25 cellular contexts compared by ENCODE assay signal in the genomic region with DNA sequence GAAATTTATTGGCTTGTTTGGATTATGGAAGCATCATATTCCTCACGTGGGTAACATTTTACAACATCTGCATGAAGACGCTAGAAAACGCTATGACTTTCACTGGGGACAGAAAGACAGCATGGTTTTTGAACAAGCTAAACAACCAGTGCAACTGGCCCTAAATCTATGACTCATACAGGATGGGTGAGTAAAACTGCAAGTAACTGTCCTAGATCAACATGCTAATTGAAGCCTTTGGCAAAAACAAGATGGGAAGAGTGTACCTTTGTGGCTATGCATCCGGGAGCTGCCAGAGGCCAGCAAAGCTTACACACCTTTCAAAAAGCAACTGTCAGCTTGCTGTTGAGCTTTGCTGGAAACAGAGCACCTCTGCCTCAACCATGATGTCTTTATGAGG.
"Had no signal": no experiment of that assay in that cellular context is flagged by ENCODE, and none has a peak within 500 bp of the region (broad histone marks: within the 10 kb centered on the region; RNA-seq: fewer than 3 reads in every experiment).

No MANE protein-coding gene starts in this region.

- H3K27me3 Mint-ChIP-seq: activated naive CD4-positive, alpha-beta T cell treated with anti-CD3 and anti-CD28 coated beads, Interleukin-2, amount 50 U/mL, for 24 hours; central memory CD8-positive, alpha-beta T cell; effector memory CD8-positive, alpha-beta T cell; stimulated activated naive CD8-positive, alpha-beta T cell treated with anti-CD3 and anti-CD28 coated beads, Interleukin-15, amount 100 ng/mL, for 72 hours had no signal

- H3K27ac Mint-ChIP-seq: activated CD8-positive, alpha-beta T cell treated with anti-CD3 and anti-CD28 coated beads, Interleukin-2, amount 10 ng/mL, durations not matched to agents 7 days and 5 days; activated naive CD4-positive, alpha-beta T cell treated with anti-CD3 and anti-CD28 coated beads, Interleukin-2, amount 50 U/mL, for 24 hours; activated T-helper 1 cell treated with anti-CD3 and anti-CD28 coated beads, Interleukin-12 subunit alpha, Interleukin-12 subunit beta, Interleukin-2, Interleukin-4 antibody, amounts not matched to agents 30 ng/mL and 10 ng/mL and 1 ng/mL, durations not matched to agents 14 hours and 24 hours and 36 hours; effector memory CD8-positive, alpha-beta T cell; nephron; stimulated activated naive CD8-positive, alpha-beta T cell treated with anti-CD3 and anti-CD28 coated beads, Interleukin-15, amount 100 ng/mL, for 72 hours; T-helper 2 cell treated with Interferon-gamma antibody and Interleukin-4, amounts not matched to agents 5 μg/mL and 100 μg/mL, for 36 hours had no signal

- ATAC-seq: activated CD4-positive, CD25-positive, alpha-beta regulatory T cell treated with anti-CD3 and anti-CD28 coated beads, Interleukin-2, amount 50 U/mL, for 24 hours; activated CD8-positive, alpha-beta T cell treated with anti-CD3 and anti-CD28 coated beads, Interleukin-2, amount 10 ng/mL, durations not matched to agents 7 days and 5 days; effector memory CD8-positive, alpha-beta T cell; stimulated activated naive CD8-positive, alpha-beta T cell treated with anti-CD3 and anti-CD28 coated beads, Interleukin-15, amount 100 ng/mL, for 72 hours had no signal

- H3K4me2 ChIP-seq: hepatocyte had no signal

- DNase-seq: activated CD4-positive, alpha-beta T cell treated with anti-CD3 and anti-CD28 coated beads, Interleukin-2, amount 50 U/mL, for 1 hour; activated CD8-positive, alpha-beta T cell treated with anti-CD3 and anti-CD28 coated beads, Interleukin-2, amount 10 ng/mL, durations not matched to agents 7 days and 5 days; activated gamma-delta T cell; anterior cingulate cortex; brain microvascular endothelial cell; dorsolateral prefrontal cortex; effector memory CD8-positive, alpha-beta T cell; glutamatergic neuron; ovary; stimulated activated CD4-positive, alpha-beta T cell treated with anti-CD3 and anti-CD28 coated beads, Interleukin-12 subunit alpha, Interleukin-12 subunit beta, amount 100 ng/mL, for 4 hours; stimulated activated CD4-positive, alpha-beta T cell treated with anti-CD3 and anti-CD28 coated beads, Interleukin-1b, Interleukin-23, amount 100 ng/mL, for 48 hours; stimulated activated naive CD8-positive, alpha-beta T cell treated with anti-CD3 and anti-CD28 coated beads, Interleukin-15, amount 100 ng/mL, for 72 hours; tibial artery had no signal

- H3K4me1 Mint-ChIP-seq: activated naive CD4-positive, alpha-beta T cell treated with anti-CD3 and anti-CD28 coated beads, Interleukin-2, amount 50 U/mL, for 24 hours; central memory CD8-positive, alpha-beta T cell; nephron; stimulated activated naive CD8-positive, alpha-beta T cell treated with anti-CD3 and anti-CD28 coated beads, Interleukin-15, amount 100 ng/mL, for 72 hours had no signal

- H3K27me3 ChIP-seq: brain microvascular endothelial cell, dorsolateral prefrontal cortex, esophagus muscularis mucosa, hepatocyte, neutrophil, ovary, right atrium auricular region, tibial artery had no signal

- H3K4me3 Mint-ChIP-seq: activated CD8-positive, alpha-beta T cell treated with anti-CD3 and anti-CD28 coated beads, Interleukin-2, amount 10 ng/mL, durations not matched to agents 7 days and 5 days; activated naive CD4-positive, alpha-beta T cell treated with anti-CD3 and anti-CD28 coated beads, Interleukin-2, amount 50 U/mL, for 24 hours; activated T-helper 1 cell treated with anti-CD3 and anti-CD28 coated beads, Interleukin-12 subunit alpha, Interleukin-12 subunit beta, Interleukin-2, Interleukin-4 antibody, amounts not matched to agents 30 ng/mL and 10 ng/mL and 1 ng/mL, durations not matched to agents 14 hours and 24 hours and 36 hours; central memory CD8-positive, alpha-beta T cell; effector memory CD8-positive, alpha-beta T cell; nephron; stimulated activated naive CD8-positive, alpha-beta T cell treated with anti-CD3 and anti-CD28 coated beads, Interleukin-15, amount 100 ng/mL, for 72 hours; T-helper 2 cell treated with Interferon-gamma antibody and Interleukin-4, amounts not matched to agents 5 μg/mL and 100 μg/mL, for 36 hours had no signal

- H3K27ac ChIP-seq: brain microvascular endothelial cell, dorsolateral prefrontal cortex, esophagus muscularis mucosa, hepatocyte, neutrophil, ovary, prostate gland, right atrium auricular region, tibial artery, VCaP had no signal

- H3K4me1 ChIP-seq: esophagus muscularis mucosa, prostate gland, right atrium auricular region, tibial artery had no signal

- H3K79me2 ChIP-seq: hepatocyte had no signal

- H3K36me3 ChIP-seq: brain microvascular endothelial cell, esophagus muscularis mucosa, neutrophil, ovary, prostate gland, right atrium auricular region, tibial artery had no signal

- H3K36me3 Mint-ChIP-seq: activated naive CD4-positive, alpha-beta T cell treated with anti-CD3 and anti-CD28 coated beads, Interleukin-2, amount 50 U/mL, for 24 hours had no signal

- H3K4me3 ChIP-seq: dorsolateral prefrontal cortex, esophagus muscularis mucosa, hepatocyte, ovary, prostate gland, right atrium auricular region, tibial artery had no signal

- H2AFZ ChIP-seq: hepatocyte had no signal

- H3K9me3 Mint-ChIP-seq: nephron had no signal
